In genomic region chr3:155854147-155854940, GRCh38 we compare ENCODE assay signal across 1 cellular context.
A peak's percentile ranks its signal among the peaks of the same experiment; 100 is the strongest.
TF ChIP-seq lines count a peak whose summit lies in the region.

Gene SLC33A1 (minus strand): TSS chr3:155854427. CDS start chr3:155853997, 430 bp downstream.

TF ChIP-seq in HepG2, 621 proteins besides CTCF, POLR2A, EP300 and RAD21 (continued from another document and continues in another):
- peak; percentile 97 for TF ChIP-seq HMGXB3 (CRISPR knock-in tag; IDR thresholded peaks at IDR 0.05; ENCODE audit: borderline replicate concordance)
- TF ChIP-seq CCDC6 (CRISPR knock-in tag; IDR thresholded peaks at IDR 0.05), result peak; percentile 96; the same call in 1 of the 2 replicates
- TF ChIP-seq TFE3 (CRISPR knock-in tag; IDR thresholded peaks at IDR 0.05), result peak; percentile 97
- peak; percentile 94 for TF ChIP-seq ZNF761 (CRISPR knock-in tag; conservative IDR thresholded peaks at IDR 0.05)
- TF ChIP-seq ZBTB20 (CRISPR knock-in tag; IDR thresholded peaks at IDR 0.05; ENCODE audit: borderline replicate concordance, low read depth), result peak; percentile 71; the same call in 1 of the 2 replicates
- TF ChIP-seq BRD4 (CRISPR knock-in tag; IDR thresholded peaks at IDR 0.05), result no peak; the same call in 1 of the 2 replicates
- no peak for TF ChIP-seq TCF7 (IDR thresholded peaks at IDR 0.05; ENCODE audit: low read depth)
- TF ChIP-seq, protein P1, sequence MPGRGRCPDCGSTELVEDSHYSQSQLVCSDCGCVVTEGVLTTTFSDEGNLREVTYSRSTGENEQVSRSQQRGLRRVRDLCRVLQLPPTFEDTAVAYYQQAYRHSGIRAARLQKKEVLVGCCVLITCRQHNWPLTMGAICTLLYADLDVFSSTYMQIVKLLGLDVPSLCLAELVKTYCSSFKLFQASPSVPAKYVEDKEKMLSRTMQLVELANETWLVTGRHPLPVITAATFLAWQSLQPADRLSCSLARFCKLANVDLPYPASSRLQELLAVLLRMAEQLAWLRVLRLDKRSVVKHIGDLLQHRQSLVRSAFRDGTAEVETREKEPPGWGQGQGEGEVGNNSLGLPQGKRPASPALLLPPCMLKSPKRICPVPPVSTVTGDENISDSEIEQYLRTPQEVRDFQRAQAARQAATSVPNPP (CRISPR knock-in tag; IDR thresholded peaks at IDR 0.05), result peak; percentile 78; the same call in 1 of the 2 replicates
- TF ChIP-seq ZNF646 (CRISPR knock-in tag; IDR thresholded peaks at IDR 0.05), result no peak
- TF ChIP-seq ZNF746 (CRISPR knock-in tag; IDR thresholded peaks at IDR 0.05), result no peak
- peak; percentile 81 for TF ChIP-seq TBL1XR1 (IDR thresholded peaks at IDR 0.05; ENCODE audit: borderline replicate concordance, low read length, partially characterized antibody)
- peak; percentile 93 for TF ChIP-seq TBX2 (CRISPR knock-in tag; IDR thresholded peaks at IDR 0.05; ENCODE audit: borderline replicate concordance)
- TF ChIP-seq, protein P2, sequence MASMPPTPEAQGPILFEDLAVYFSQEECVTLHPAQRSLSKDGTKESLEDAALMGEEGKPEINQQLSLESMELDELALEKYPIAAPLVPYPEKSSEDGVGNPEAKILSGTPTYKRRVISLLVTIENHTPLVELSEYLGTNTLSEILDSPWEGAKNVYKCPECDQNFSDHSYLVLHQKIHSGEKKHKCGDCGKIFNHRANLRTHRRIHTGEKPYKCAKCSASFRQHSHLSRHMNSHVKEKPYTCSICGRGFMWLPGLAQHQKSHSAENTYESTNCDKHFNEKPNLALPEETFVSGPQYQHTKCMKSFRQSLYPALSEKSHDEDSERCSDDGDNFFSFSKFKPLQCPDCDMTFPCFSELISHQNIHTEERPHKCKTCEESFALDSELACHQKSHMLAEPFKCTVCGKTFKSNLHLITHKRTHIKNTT (CRISPR knock-in tag; IDR thresholded peaks at IDR 0.05), result no peak
- peak; percentile 97 for TF ChIP-seq ZNF501 (CRISPR knock-in tag; IDR thresholded peaks at IDR 0.05)
- peak; percentile 93 for TF ChIP-seq ARNTL (CRISPR knock-in tag; IDR thresholded peaks at IDR 0.05)
- peak; percentile 97 for TF ChIP-seq THAP11 (CRISPR knock-in tag; IDR thresholded peaks at IDR 0.05)
- no peak for TF ChIP-seq FOXP1 (IDR thresholded peaks at IDR 0.05)
- peak; percentile 67 for TF ChIP-seq FOXP1 (CRISPR knock-in tag; IDR thresholded peaks at IDR 0.05)
- peak; percentile 96 for TF ChIP-seq ZNF574 (CRISPR knock-in tag; IDR thresholded peaks at IDR 0.05)
- 0 out of 2 replicates have a peak, but pooled peaks have one; percentile 74 for TF ChIP-seq NFKBIZ (CRISPR knock-in tag; IDR thresholded peaks at IDR 0.05)
- TF ChIP-seq SNAPC2 (CRISPR knock-in tag; IDR thresholded peaks at IDR 0.05), result no peak
- peak; percentile 87 for TF ChIP-seq RXRB (CRISPR knock-in tag; IDR thresholded peaks at IDR 0.05; ENCODE audit: borderline replicate concordance)
- no peak; the same call in 1 of the 2 replicates for TF ChIP-seq ISX (CRISPR knock-in tag; conservative IDR thresholded peaks at IDR 0.05)
- TF ChIP-seq IRF9 (CRISPR knock-in tag; IDR thresholded peaks at IDR 0.05; ENCODE audit: borderline replicate concordance), result peak; percentile 74; the same call in 1 of the 2 replicates
- TF ChIP-seq ZNF296 (CRISPR knock-in tag; conservative IDR thresholded peaks at IDR 0.05), result no peak
- TF ChIP-seq DPF2 (CRISPR knock-in tag; IDR thresholded peaks at IDR 0.05; ENCODE audit: borderline replicate concordance, low read depth), result no peak; the same call in 1 of the 2 replicates
- TF ChIP-seq MEIS1 (CRISPR knock-in tag; IDR thresholded peaks at IDR 0.05; ENCODE audit: borderline replicate concordance), result peak; percentile 84; the same call in 1 of the 2 replicates
- peak; percentile 94 for TF ChIP-seq PITX1 (CRISPR knock-in tag; IDR thresholded peaks at IDR 0.05)
- TF ChIP-seq, protein P3, sequence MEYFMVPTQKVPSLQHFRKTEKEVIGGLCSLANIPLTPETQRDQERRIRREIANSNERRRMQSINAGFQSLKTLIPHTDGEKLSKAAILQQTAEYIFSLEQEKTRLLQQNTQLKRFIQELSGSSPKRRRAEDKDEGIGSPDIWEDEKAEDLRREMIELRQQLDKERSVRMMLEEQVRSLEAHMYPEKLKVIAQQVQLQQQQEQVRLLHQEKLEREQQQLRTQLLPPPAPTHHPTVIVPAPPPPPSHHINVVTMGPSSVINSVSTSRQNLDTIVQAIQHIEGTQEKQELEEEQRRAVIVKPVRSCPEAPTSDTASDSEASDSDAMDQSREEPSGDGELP (IDR thresholded peaks at IDR 0.05; ENCODE audit: borderline replicate concordance, low read depth), result peak; percentile 71; the same call in 1 of the 2 replicates
- TF ChIP-seq MZF1 (CRISPR knock-in tag; IDR thresholded peaks at IDR 0.05; ENCODE audit: borderline replicate concordance), result peak; percentile 72; the same call in 1 of the 2 replicates
- TF ChIP-seq ZBTB21 (CRISPR knock-in tag; IDR thresholded peaks at IDR 0.05), result peak; percentile 85; the same call in 1 of the 2 replicates
- TF ChIP-seq, protein P4, sequence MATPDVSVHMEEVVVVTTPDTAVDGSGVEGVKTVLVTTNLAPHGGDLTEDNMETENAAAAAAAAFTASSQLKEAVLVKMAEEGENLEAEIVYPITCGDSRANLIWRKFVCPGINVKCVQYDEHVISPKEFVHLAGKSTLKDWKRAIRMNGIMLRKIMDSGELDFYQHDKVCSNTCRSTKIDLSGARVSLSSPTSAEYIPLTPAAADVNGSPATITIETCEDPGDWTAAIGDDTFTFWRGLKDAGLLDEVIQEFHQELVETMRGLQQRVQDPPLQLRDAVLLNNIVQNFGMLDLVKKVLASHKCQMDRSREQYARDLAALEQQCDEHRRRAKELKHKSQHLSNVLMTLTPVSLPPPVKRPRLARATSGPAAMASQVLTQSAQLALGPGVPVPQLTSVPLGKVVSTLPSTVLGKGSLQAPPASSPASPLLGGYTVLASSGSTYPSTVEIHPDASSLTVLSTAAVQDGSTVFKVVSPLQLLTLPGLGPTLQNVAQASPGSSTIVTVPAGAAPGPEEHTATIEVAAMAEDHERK (CRISPR knock-in tag; IDR thresholded peaks at IDR 0.05; ENCODE audit: low read depth), result peak; percentile 76
- TF ChIP-seq ZNF747 (CRISPR knock-in tag; IDR thresholded peaks at IDR 0.05; ENCODE audit: borderline replicate concordance), result peak; percentile 88
- peak; percentile 25; the same call in 1 of the 2 replicates for TF ChIP-seq ZFP82 (CRISPR knock-in tag; IDR thresholded peaks at IDR 0.05; ENCODE audit: borderline replicate concordance)
- peak; percentile 97 for TF ChIP-seq SALL1 (CRISPR knock-in tag; IDR thresholded peaks at IDR 0.05)
